36 cellular contexts compared by ENCODE assay signal in genomic region chrX:84712621-84713020, GRCh38.
"Had no signal": no experiment of that assay in that cellular context is flagged by ENCODE, and none has a peak within 500 bp of the region (broad histone marks: within the 10 kb centered on the region; RNA-seq: fewer than 3 reads in every experiment).

No MANE protein-coding gene starts in this region.

- H3K9me3 ChIP-seq: MG63 had no signal

- DNase-seq: Karpas-422, Kasumi-1, MG63, MM.1S, MV-4-11, NCI-H1048, NCI-H1092, NCI-H1092 treated with DMSO at 0.1 percent for 48 hours, NCI-H1105, NCI-H1105 treated with DMSO at 0.1 percent for 48 hours, NCI-H1417, NCI-H1417 treated with DMSO at 0.1 percent for 48 hours, NCI-H1436, NCI-H1436 treated with DMSO at 0.1 percent for 48 hours, NCI-H146, NCI-H1694, NCI-H1694 treated with DMSO at 0.1 percent for 48 hours, NCI-H187, NCI-H187 treated with DMSO at 0.1 percent for 48 hours, NCI-H1930, NCI-H2029, NCI-H2029 treated with DMSO at 0.1 percent for 48 hours, NCI-H2081, NCI-H2081 treated with DMSO at 0.1 percent for 48 hours, NCI-H2171, NCI-H2171 treated with DMSO at 0.1 percent for 48 hours, NCI-H2227 treated with DMSO at 0.1 percent for 48 hours, NCI-H226, NCI-H345, NCI-H446, NCI-H446 treated with DMSO at 0.1 percent for 48 hours, NCI-H510A, NCI-H510A treated with DMSO at 0.1 percent for 48 hours, NCI-H524, NCI-H524 treated with DMSO at 0.1 percent for 48 hours, NCI-H526 had no signal

- H3K27me3 ChIP-seq: MG63 had no signal

- H3K4me3 ChIP-seq: MG63 had no signal

- H3K36me3 ChIP-seq: MG63 had no signal
